In genomic region chr3:179021119-179021903, GRCh38 we compare ENCODE assay signal across 18 cellular contexts. TPM values are rescaled to one million over a fixed set of nuclear protein-coding genes. Genes with fewer than 3 reads are reported as not detected.
DNase-seq lines count a peak whose midpoint lies in the region; ATAC-seq and TF ChIP-seq lines count a peak whose summit lies in the region.
"Had no signal": no experiment of that assay in that cellular context is flagged by ENCODE, and none has a peak within 500 bp of the region (broad histone marks: within the 10 kb centered on the region; RNA-seq: fewer than 3 reads in every experiment).

No MANE protein-coding gene starts in this region.

- H3K27me3 ChIP-seq in CD8-positive, alpha-beta T cell (ENCODE audit: insufficient read depth, low read length) = no peaks in the 10 kb centered on the region
- no peaks in the 10 kb centered on the region for H3K27me3 ChIP-seq in mesenchymal stem cell (ENCODE audit: control insufficient read depth in 1 of 2, insufficient read depth in 1 of 2, low read length in 2 of 2)
- H3K27me3 ChIP-seq in SK-N-SH (ENCODE audit: insufficient read depth) = no peaks in the 10 kb centered on the region
- H3K27me3 ChIP-seq: adrenal gland, pancreas had no signal

- H2BK15ac ChIP-seq in mesenchymal stem cell (ENCODE audit: low read depth, poor library complexity, severe bottlenecking) = no peak overlapping the region

- no peaks in the 10 kb centered on the region for H3K9me2 ChIP-seq in SK-N-SH

- intact Hi-C loops in CD8-positive, alpha-beta T cell (cut with DNase I, micrococcal nuclease) = no loop called here

- CTCF ChIA-PET in CD8-positive, alpha-beta T cell (lab: Charles Lee) = interaction anchor here (0.8 kb wide), 1 partner anchor 87 kb away, joined by 3 read pairs; no protein-coding TSS in a partner anchor
- CTCF ChIA-PET in activated CD4-positive, alpha-beta memory T cell treated with anti-CD3 and anti-CD28 coated beads, Interleukin-2, amount 10 ng/mL, durations not matched to agents 7 days and 5 days (lab: Charles Lee) = interaction anchor here (0.6 kb wide), 1 partner anchor 317 kb away, joined by 5 read pairs; no protein-coding TSS in a partner anchor
- CTCF ChIA-PET in SK-N-SH (lab: Yijun Ruan, JAX) = interaction anchor here (1.9 kb wide), 1 partner anchor 294 kb away, joined by 9 read pairs; no protein-coding TSS in a partner anchor

- H3K18ac ChIP-seq in mesenchymal stem cell (ENCODE audit: low read depth in 1 of 2, low read length in 2 of 2) = no peak overlapping the region

- no peak overlapping the region for H4K91ac ChIP-seq in mesenchymal stem cell (ENCODE audit: low read length)

- WGBS in mesenchymal stem cell = 90% methylated on average over 1 of the region's 4 CpGs
- 93% methylated on average over 4 of the region's 4 CpGs for WGBS in SK-N-SH (ENCODE audit: low lambda C conversion rate)

- POLR2A ChIA-PET in CD8-positive, alpha-beta T cell (lab: Charles Lee) = interaction anchor here (0.8 to 0.9 kb wide), 2 partner anchors 49 to 302 kb away, joined by 3 read pairs; no protein-coding TSS in a partner anchor
- POLR2A ChIA-PET in activated CD4-positive, alpha-beta memory T cell treated with anti-CD3 and anti-CD28 coated beads, Interleukin-2, amount 10 ng/mL, durations not matched to agents 7 days and 5 days (lab: Charles Lee) = interaction anchor here (0.8 to 1.5 kb wide), 4 partner anchors 16 to 541 kb away, joined by 3 read pairs; partner anchors contain the start of gene ACTL6A
- POLR2A ChIA-PET in SK-N-SH (lab: Yijun Ruan, JAX) = no interaction called here

- TF ChIP-seq EP300 in SK-N-SH (IDR thresholded peaks at IDR 0.05; ENCODE audit: borderline replicate concordance in 1 of 2, low read depth in 1 of 2, low read length in 1 of 2) = no peak

- H4K20me1 ChIP-seq in SK-N-SH (ENCODE audit: insufficient read depth) = no peaks in the 10 kb centered on the region

- H3K27me3 Mint-ChIP-seq in T-helper 1 cell treated with Interleukin-12 subunit alpha and Interleukin-12 subunit beta and Interleukin-4 antibody, amounts not matched to agents 30 μg/mL and 1 μg/mL, for 36 hours (ENCODE audit: low read depth) = no peaks in the 10 kb centered on the region
- no peaks in the 10 kb centered on the region for H3K27me3 Mint-ChIP-seq in CD8-positive, alpha-beta T cell (ENCODE audit: low read depth)
- H3K27me3 Mint-ChIP-seq in activated CD4-positive, alpha-beta memory T cell treated with anti-CD3 and anti-CD28 coated beads, Interleukin-2, amount 10 ng/mL, durations not matched to agents 7 days and 5 days = no peaks in the 10 kb centered on the region
- H3K27me3 Mint-ChIP-seq: central memory CD8-positive, alpha-beta T cell had no signal

- H2AFZ ChIP-seq in mesenchymal stem cell (ENCODE audit: low read depth, low read length) (no peak overlapping the region), SK-N-SH (ENCODE audit: low read depth) (no peak overlapping the region)

- no peak for ATAC-seq in CD8-positive, alpha-beta T cell
- ATAC-seq: left cardiac atrium, mucosa of descending colon, pancreas had no signal

- no peak overlapping the region for H3K27ac ChIP-seq in CD8-positive, alpha-beta T cell (ENCODE audit: low read depth, low read length)
- H3K27ac ChIP-seq in mesenchymal stem cell (ENCODE audit: low read length, poor library complexity, severe bottlenecking) (no peak overlapping the region), substantia nigra (ENCODE audit: low read depth, low read length, poor library complexity, severe bottlenecking) (no peak overlapping the region), SK-N-SH (ENCODE audit: low read depth in 2 of 2, low read length in 1 of 2) (no peak overlapping the region)
- H3K27ac ChIP-seq: C4-2B, pancreas had no signal

- H3K9ac ChIP-seq in mesenchymal stem cell (ENCODE audit: low read length) (peak overlapping the region; percentile 30), SK-N-SH (no peak overlapping the region)

- peak overlapping the region; percentile 49 for H3K4me3 Mint-ChIP-seq in T-helper 1 cell treated with Interleukin-12 subunit alpha and Interleukin-12 subunit beta and Interleukin-4 antibody, amounts not matched to agents 30 μg/mL and 1 μg/mL, for 36 hours
- H3K4me3 Mint-ChIP-seq in CD8-positive, alpha-beta T cell = peak overlapping the region; percentile 60
- H3K4me3 Mint-ChIP-seq in activated CD4-positive, alpha-beta memory T cell treated with anti-CD3 and anti-CD28 coated beads, Interleukin-2, amount 10 ng/mL, durations not matched to agents 7 days and 5 days = peak overlapping the region; percentile 12
- H3K4me3 Mint-ChIP-seq: central memory CD8-positive, alpha-beta T cell had no signal

- H3K9me3 Mint-ChIP-seq in T-helper 1 cell treated with Interleukin-12 subunit alpha and Interleukin-12 subunit beta and Interleukin-4 antibody, amounts not matched to agents 30 μg/mL and 1 μg/mL, for 36 hours = no peaks in the 10 kb centered on the region
- no peaks in the 10 kb centered on the region for H3K9me3 Mint-ChIP-seq in CD8-positive, alpha-beta T cell
- H3K9me3 Mint-ChIP-seq in activated CD4-positive, alpha-beta memory T cell treated with anti-CD3 and anti-CD28 coated beads, Interleukin-2, amount 10 ng/mL, durations not matched to agents 7 days and 5 days = no peaks in the 10 kb centered on the region
- H3K9me3 Mint-ChIP-seq: central memory CD8-positive, alpha-beta T cell had no signal

- H3K4me2 ChIP-seq in mesenchymal stem cell (ENCODE audit: low read length, poor library complexity, severe bottlenecking) (no peak overlapping the region), SK-N-SH (no peak overlapping the region)

- no peak overlapping the region for H3K23ac ChIP-seq in mesenchymal stem cell (ENCODE audit: low read length in 2 of 2)

- H3K27ac Mint-ChIP-seq in T-helper 1 cell treated with Interleukin-12 subunit alpha and Interleukin-12 subunit beta and Interleukin-4 antibody, amounts not matched to agents 30 μg/mL and 1 μg/mL, for 36 hours = peak overlapping the region; percentile 55
- peak overlapping the region; percentile 70 for H3K27ac Mint-ChIP-seq in CD8-positive, alpha-beta T cell
- H3K27ac Mint-ChIP-seq in activated CD4-positive, alpha-beta memory T cell treated with anti-CD3 and anti-CD28 coated beads, Interleukin-2, amount 10 ng/mL, durations not matched to agents 7 days and 5 days = no peak overlapping the region

- H2AK5ac ChIP-seq in mesenchymal stem cell (ENCODE audit: low read length, severe bottlenecking) = no peak overlapping the region

- peaks cover 9% of the 10 kb centered on the region for H3K79me1 ChIP-seq in mesenchymal stem cell (replicated peaks; ENCODE audit: low read length, poor library complexity, severe bottlenecking)

- H3K36me3 Mint-ChIP-seq in T-helper 1 cell treated with Interleukin-12 subunit alpha and Interleukin-12 subunit beta and Interleukin-4 antibody, amounts not matched to agents 30 μg/mL and 1 μg/mL, for 36 hours (ENCODE audit: low read depth) = peaks cover 7% of the 10 kb centered on the region
- peaks cover 9% of the 10 kb centered on the region for H3K36me3 Mint-ChIP-seq in CD8-positive, alpha-beta T cell
- H3K36me3 Mint-ChIP-seq in activated CD4-positive, alpha-beta memory T cell treated with anti-CD3 and anti-CD28 coated beads, Interleukin-2, amount 10 ng/mL, durations not matched to agents 7 days and 5 days (ENCODE audit: low read depth) = peaks cover 11% of the 10 kb centered on the region

- no peak overlapping the region for H2BK12ac ChIP-seq in mesenchymal stem cell (ENCODE audit: low read length in 2 of 2)

- no peak overlapping the region for H2BK5ac ChIP-seq in mesenchymal stem cell (ENCODE audit: low read depth, low read length, poor library complexity, severe bottlenecking)

- no peak for TF ChIP-seq RAD21 in SK-N-SH (IDR thresholded peaks at IDR 0.05; ENCODE audit: low read length)

- no peaks in the 10 kb centered on the region for H3K4me1 ChIP-seq in CD8-positive, alpha-beta T cell (ENCODE audit: insufficient read depth, low read length)
- peaks cover 1% of the 10 kb centered on the region for H3K4me1 ChIP-seq in mesenchymal stem cell (ENCODE audit: control insufficient read depth, insufficient read depth, low read depth, low read length)
- peaks cover 0 to 8% of the 10 kb centered on the region in 2 experiments; a peak in 2 of 4 replicates for H3K4me1 ChIP-seq in SK-N-SH (ENCODE audit: control insufficient read depth in 1 of 2, insufficient read depth in 2 of 2, low read depth in 1 of 2, low read length in 1 of 2)

- H3K9me3 ChIP-seq in CD8-positive, alpha-beta T cell (ENCODE audit: low read length) = no peaks in the 10 kb centered on the region
- H3K9me3 ChIP-seq in mesenchymal stem cell (ENCODE audit: control insufficient read depth, low read length) = no peaks in the 10 kb centered on the region
- no peaks in the 10 kb centered on the region for H3K9me3 ChIP-seq in SK-N-SH
- H3K9me3 ChIP-seq: adrenal gland, mucosa of descending colon, pancreas had no signal

- no peak for DNase-seq in T-helper 1 cell
- no peak for DNase-seq in CD8-positive, alpha-beta T cell
- no peak for DNase-seq in activated CD4-positive, alpha-beta memory T cell treated with anti-CD3 and anti-CD28 coated beads, Interleukin-2, amount 10 ng/mL, durations not matched to agents 7 days and 5 days
- DNase-seq in mesenchymal stem cell = peak; percentile 12
- no peak for DNase-seq in superior temporal gyrus (ENCODE audit: extremely low spot score)
- no peak for DNase-seq in substantia nigra (lab: John Stamatoyannopoulos, UW)
- no peak for DNase-seq in SK-N-SH
- DNase-seq: 8988T, adrenal gland, DMS79 treated with DMSO at 0.1 percent for 48 hours, left cardiac atrium, mucosa of descending colon, NCI-H2171, NCI-H82, pancreas had no signal

- H3K79me2 ChIP-seq in SK-N-SH (ENCODE audit: insufficient read depth) = peaks cover 3% of the 10 kb centered on the region; the same call in 1 of the 2 replicates

- no peak overlapping the region for H3K4me3 ChIP-seq in CD8-positive, alpha-beta T cell (ENCODE audit: low read depth, low read length)
- H3K4me3 ChIP-seq in mesenchymal stem cell (ENCODE audit: insufficient read depth in 1 of 2, low read depth in 1 of 2, low read length in 2 of 2) (no peak overlapping the region), SK-N-SH (ENCODE audit: low read depth in 2 of 2, low read length in 1 of 2) (no peak overlapping the region)
- H3K4me3 ChIP-seq: mucosa of descending colon, pancreas had no signal

- H3K14ac ChIP-seq in mesenchymal stem cell (ENCODE audit: low read length in 2 of 2) = no peak overlapping the region

- H3K36me3 ChIP-seq in CD8-positive, alpha-beta T cell (ENCODE audit: insufficient read depth, low read length) = no peaks in the 10 kb centered on the region
- H3K36me3 ChIP-seq in mesenchymal stem cell (ENCODE audit: control insufficient read depth in 1 of 2, insufficient read depth in 2 of 2, low read depth in 1 of 2, low read length in 2 of 2) (peaks cover 3 to 77% of the 10 kb centered on the region in 2 experiments), SK-N-SH (replicated peaks in 1 of 2; ENCODE audit: control insufficient read depth in 1 of 2, insufficient read depth in 2 of 2, low read length in 1 of 2) (peaks cover 39 to 59% of the 10 kb centered on the region in 2 experiments)
- H3K36me3 ChIP-seq: adrenal gland, pancreas had no signal

- peaks cover 14% of the 10 kb centered on the region for H3F3A ChIP-seq in SK-N-SH (replicated peaks; ENCODE audit: insufficient read depth)

- no peak for TF ChIP-seq CTCF in CD8-positive, alpha-beta T cell (IDR thresholded peaks at IDR 0.05)
- no peak for TF ChIP-seq CTCF in SK-N-SH (IDR thresholded peaks at IDR 0.05)

- H2BK120ac ChIP-seq in mesenchymal stem cell (ENCODE audit: low read depth, low read length) = no peak overlapping the region

- H3K4me1 Mint-ChIP-seq in T-helper 1 cell treated with Interleukin-12 subunit alpha and Interleukin-12 subunit beta and Interleukin-4 antibody, amounts not matched to agents 30 μg/mL and 1 μg/mL, for 36 hours (ENCODE audit: low read depth) = peaks cover 33% of the 10 kb centered on the region
- peaks cover 28% of the 10 kb centered on the region for H3K4me1 Mint-ChIP-seq in CD8-positive, alpha-beta T cell (ENCODE audit: low read depth)
- peaks cover 34% of the 10 kb centered on the region for H3K4me1 Mint-ChIP-seq in activated CD4-positive, alpha-beta memory T cell treated with anti-CD3 and anti-CD28 coated beads, Interleukin-2, amount 10 ng/mL, durations not matched to agents 7 days and 5 days

- no peak overlapping the region for H3K4ac ChIP-seq in mesenchymal stem cell (ENCODE audit: low read depth in 1 of 2, low read length in 2 of 2)

- no peak overlapping the region for H4K8ac ChIP-seq in mesenchymal stem cell (ENCODE audit: low read length)

RNA-seq across cellular contexts. Expression of gene ZMAT3, which starts 50.3 kb away (rescaled TPM):
- 1 to 10 TPM; 8.7 to 9.4 TPM for total RNA-seq in CD8-positive, alpha-beta T cell
- total RNA-seq in activated CD4-positive, alpha-beta memory T cell treated with anti-CD3 and anti-CD28 coated beads, Interleukin-2, amount 10 ng/mL, durations not matched to agents 7 days and 5 days = 10 to 100 TPM; 12.3 to 13.9 TPM
- 74.4 TPM for polyA plus RNA-seq in mesenchymal stem cell (2013, experiment 1 of 2)
- polyA plus RNA-seq in mesenchymal stem cell (2013, experiment 2 of 2) = 72.6 TPM
- 11.9 and 17.8 TPM in 2 replicates for polyA plus RNA-seq in SK-N-SH (2012; rRNA removed)
- 17.1 and 18.3 TPM in 2 replicates for polyA plus RNA-seq in SK-N-SH (2012; cell fraction: cytosol; rRNA removed)
- 7.7 and 11.5 TPM in 2 replicates for polyA plus RNA-seq in SK-N-SH (2012; cell fraction: nucleus; rRNA removed)
